1 cellular context compared by ENCODE assay signal in the genomic region with DNA sequence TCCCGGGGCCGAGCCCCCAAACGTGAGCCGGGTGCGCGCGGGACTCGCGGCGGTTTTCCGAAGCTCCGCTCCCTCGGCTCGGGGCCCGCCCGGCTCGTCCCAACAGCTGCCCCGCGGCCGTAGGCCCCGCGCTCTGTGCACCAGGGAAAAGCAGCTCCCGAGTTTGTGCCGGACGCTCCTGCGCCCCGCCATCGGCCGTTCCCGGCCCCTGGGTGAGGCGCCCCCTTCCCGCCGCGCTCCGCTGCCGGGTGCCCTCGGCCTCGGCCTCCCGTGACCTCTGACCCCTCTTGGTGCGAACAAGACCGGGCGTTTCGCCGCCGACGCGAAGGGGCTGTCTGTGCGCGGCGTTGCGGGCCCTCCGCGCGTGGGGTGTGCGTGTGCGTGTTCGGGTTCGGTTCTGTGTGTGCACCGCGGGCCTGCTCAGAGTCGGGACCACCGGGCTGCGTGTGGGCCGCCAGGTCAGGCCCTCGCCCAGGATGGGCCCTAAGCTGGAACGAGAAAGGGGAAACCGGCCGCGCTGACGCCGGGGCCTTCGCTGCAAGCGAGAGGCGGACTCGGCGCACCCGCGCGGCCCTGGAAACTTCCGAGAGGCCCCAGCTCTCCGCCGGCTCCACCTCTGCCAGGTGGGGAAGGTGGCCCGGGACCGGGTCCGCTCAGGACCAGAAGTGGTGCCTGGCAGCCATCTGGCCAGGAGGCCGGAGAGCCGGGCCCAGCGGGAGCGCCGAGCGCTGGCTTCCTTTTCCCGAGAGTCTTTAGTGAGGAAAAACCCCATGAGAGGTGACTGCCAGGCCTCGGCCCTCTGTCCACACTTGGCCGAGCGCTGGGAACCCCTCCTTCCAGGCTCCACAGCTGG.
TF ChIP-seq lines count a peak whose summit lies in the region.

No MANE protein-coding gene starts in this region.

TF ChIP-seq in endothelial cell of umbilical vein, 7 proteins besides CTCF, POLR2A, EP300 and RAD21:
- peak; percentile 92 for TF ChIP-seq EZH2 (IDR thresholded peaks at IDR 0.05; ENCODE audit: borderline replicate concordance, low read depth, low read length, severe bottlenecking)
- TF ChIP-seq JUN (IDR thresholded peaks at IDR 0.05; ENCODE audit: borderline replicate concordance, insufficient read depth, insufficient read length, low read depth), result no peak
